In genomic region chr15:25238126-25238525, GRCh38 we compare ENCODE assay signal across 27 cellular contexts.
"Had no signal": no experiment of that assay in that cellular context is flagged by ENCODE, and none has a peak within 500 bp of the region (broad histone marks: within the 10 kb centered on the region; RNA-seq: fewer than 3 reads in every experiment).

No MANE protein-coding gene starts in this region.

- H3K27me3 Mint-ChIP-seq: activated CD4-positive, alpha-beta memory T cell treated with anti-CD3 and anti-CD28 coated beads for 36 hours; activated naive CD8-positive, alpha-beta T cell treated with anti-CD3 and anti-CD28 coated beads for 36 hours; activated T-helper 17 cell treated with anti-CD3 and anti-CD28 coated beads, Interleukin-2, amount 50 U/mL, for 72 hours; brain; effector memory CD8-positive, alpha-beta T cell had no signal

- H3K4me3 Mint-ChIP-seq: activated CD4-positive, alpha-beta memory T cell treated with anti-CD3 and anti-CD28 coated beads for 36 hours; activated naive CD4-positive, alpha-beta T cell treated with anti-CD3 and anti-CD28 coated beads for 36 hours; activated naive CD8-positive, alpha-beta T cell treated with anti-CD3 and anti-CD28 coated beads for 36 hours; activated T-cell treated with anti-CD3 and anti-CD28 coated beads, Interleukin-2, amount 50 U/mL, for 4 hours; activated T-helper 17 cell treated with anti-CD3 and anti-CD28 coated beads, Interleukin-2, amount 50 U/mL, for 72 hours; brain; effector memory CD8-positive, alpha-beta T cell; nephron; T-helper 1 cell treated with Interleukin-12 subunit alpha and Interleukin-12 subunit beta and Interleukin-4 antibody, amounts not matched to agents 30 μg/mL and 1 μg/mL, for 36 hours had no signal

- H3K4me1 ChIP-seq: adrenal gland, ascending aorta, gastrocnemius medialis, suprapubic skin, tibial artery had no signal

- H3K36me3 Mint-ChIP-seq: activated CD4-positive, alpha-beta memory T cell treated with anti-CD3 and anti-CD28 coated beads for 36 hours; activated naive CD8-positive, alpha-beta T cell treated with anti-CD3 and anti-CD28 coated beads for 36 hours had no signal

- H3K9me3 ChIP-seq: adrenal gland, gastrocnemius medialis had no signal

- H3K36me3 ChIP-seq: adrenal gland, ascending aorta, cardiac muscle cell, gastrocnemius medialis, suprapubic skin, tibial artery, WERI-Rb-1 had no signal

- DNase-seq: activated CD4-positive, alpha-beta memory T cell treated with anti-CD3 and anti-CD28 coated beads for 36 hours; activated CD4-positive, alpha-beta T cell treated with anti-CD3 and anti-CD28 coated beads for 48 hours; activated naive CD4-positive, alpha-beta T cell treated with anti-CD3 and anti-CD28 coated beads for 36 hours; activated naive CD8-positive, alpha-beta T cell treated with anti-CD3 and anti-CD28 coated beads for 36 hours; adrenal gland; cortex of kidney; effector memory CD8-positive, alpha-beta T cell; erythroblast; gastrocnemius medialis; glutamatergic neuron; stimulated activated naive CD4-positive, alpha-beta T cell; SW 1271; T-helper 9 cell; WERI-Rb-1 had no signal

- H3K9me3 Mint-ChIP-seq: activated naive CD8-positive, alpha-beta T cell treated with anti-CD3 and anti-CD28 coated beads for 36 hours; activated T-helper 17 cell treated with anti-CD3 and anti-CD28 coated beads, Interleukin-2, amount 50 U/mL, for 72 hours had no signal

- H3K27me3 ChIP-seq: adrenal gland, ascending aorta, cardiac muscle cell, gastrocnemius medialis, hepatocyte, suprapubic skin, tibial artery had no signal

- ATAC-seq: activated CD4-positive, CD25-positive, alpha-beta regulatory T cell treated with anti-CD3 and anti-CD28 coated beads, Interleukin-2, amount 50 U/mL, for 24 hours; activated T-cell treated with anti-CD3 and anti-CD28 coated beads, Interleukin-2, amount 50 U/mL, for 4 hours; activated T-helper 17 cell treated with anti-CD3 and anti-CD28 coated beads, Interleukin-2, amount 50 U/mL, for 72 hours; effector memory CD8-positive, alpha-beta T cell; gastrocnemius medialis; mucosa of descending colon had no signal

- H3K27ac ChIP-seq: adrenal gland, ascending aorta, cardiac muscle cell, gastrocnemius medialis, hepatocyte, suprapubic skin, tibial artery, WERI-Rb-1 had no signal

- H3K4me3 ChIP-seq: adrenal gland, ascending aorta, cardiac muscle cell, gastrocnemius medialis, hepatocyte, mucosa of descending colon, suprapubic skin, tibial artery had no signal

- H3K4me1 Mint-ChIP-seq: activated naive CD8-positive, alpha-beta T cell treated with anti-CD3 and anti-CD28 coated beads for 36 hours; activated T-helper 17 cell treated with anti-CD3 and anti-CD28 coated beads, Interleukin-2, amount 50 U/mL, for 72 hours; brain; nephron had no signal

- H3K27ac Mint-ChIP-seq: activated CD4-positive, alpha-beta memory T cell treated with anti-CD3 and anti-CD28 coated beads for 36 hours; activated naive CD4-positive, alpha-beta T cell treated with anti-CD3 and anti-CD28 coated beads for 36 hours; activated naive CD8-positive, alpha-beta T cell treated with anti-CD3 and anti-CD28 coated beads for 36 hours; activated T-helper 17 cell treated with anti-CD3 and anti-CD28 coated beads, Interleukin-2, amount 50 U/mL, for 72 hours; brain; effector memory CD8-positive, alpha-beta T cell; nephron; T-helper 1 cell treated with Interleukin-12 subunit alpha and Interleukin-12 subunit beta and Interleukin-4 antibody, amounts not matched to agents 30 μg/mL and 1 μg/mL, for 36 hours had no signal

- FAIRE-seq: keratinocyte had no signal
